Comparison of ENCODE assay signal across 24 cellular contexts in the genomic region with DNA sequence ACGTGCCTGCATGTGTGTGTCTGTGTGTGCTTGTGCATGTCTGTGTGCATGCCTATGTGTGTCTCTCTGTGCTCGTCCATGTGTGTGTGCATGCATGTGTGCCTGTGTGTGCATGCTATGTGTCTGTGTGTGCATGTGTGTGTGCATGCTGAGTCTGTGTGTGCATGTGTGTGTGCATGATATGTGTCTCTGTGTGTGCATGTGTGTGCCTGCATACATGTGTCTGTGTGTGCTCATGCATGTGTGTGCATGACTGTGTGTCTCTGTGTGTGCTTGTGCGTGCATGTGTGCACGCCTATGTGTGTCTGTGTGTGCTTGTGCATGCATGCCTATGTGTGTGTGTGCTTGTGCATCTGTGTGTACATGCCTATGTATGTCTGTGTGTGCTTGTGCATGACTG. TPM values are rescaled to one million over a fixed set of nuclear protein-coding genes. Genes with fewer than 3 reads are reported as not detected.
DNase-seq lines count a peak whose midpoint lies in the region; ATAC-seq, FAIRE-seq and TF ChIP-seq lines count a peak whose summit lies in the region.
"Had no signal": no experiment of that assay in that cellular context is flagged by ENCODE, and none has a peak within 500 bp of the region (broad histone marks: within the 10 kb centered on the region; RNA-seq: fewer than 3 reads in every experiment).

No MANE protein-coding gene starts in this region.

- no peak for TF ChIP-seq POLR2A in HepG2 (IDR thresholded peaks at IDR 0.05; ENCODE audit: insufficient read depth in 1 of 2, low read depth in 2 of 2, low read length in 2 of 2)
- no peak for TF ChIP-seq POLR2A in right lobe of liver (IDR thresholded peaks at IDR 0.05)
- no peak for TF ChIP-seq POLR2A in H1 (IDR thresholded peaks at IDR 0.05; ENCODE audit: control extremely low read depth in 1 of 2, low read depth in 2 of 2, low read length in 2 of 2)

- BruUV-seq in HepG2 (replicated peaks; lab: Mats Ljungman, UMichigan) = no TSS peak

- no peak for ATAC-seq in HepG2
- ATAC-seq in right lobe of liver = no peak
- ATAC-seq: A549 had no signal

- H4K91ac ChIP-seq in H1 (replicated peaks; ENCODE audit: insufficient read length, low read length) (peak overlapping the region; percentile 12), trophoblast cell (ENCODE audit: low read depth, low read length) (no peak overlapping the region)

- H3K9ac ChIP-seq in HepG2 (ENCODE audit: insufficient read depth, low read depth, low read length) (no peak overlapping the region), H1 (replicated peaks in 1 of 4; ENCODE audit: extremely low read depth in 1 of 4, low read depth in 3 of 4, low read length in 3 of 4) (no peak overlapping the region; a peak in 1 of 7 replicates), trophoblast cell (ENCODE audit: low read length) (no peak overlapping the region)
- H3K9ac ChIP-seq: BLaER1 treated with 17β-estradiol and CSF1 and Interleukin-3, amounts not matched to agents 10 nM and 100 nM had no signal

- CTCF ChIA-PET in HepG2 (lab: Yijun Ruan, JAX; ENCODE audit: low intra/inter-chr PET ratio, low total read pairs) (no interaction called here), H1 (lab: Charles Lee; ENCODE audit: partially characterized antibody) (no interaction called here)

- TF ChIP-seq RAD21 in HepG2 (CRISPR knock-in tag; IDR thresholded peaks at IDR 0.05) (no peak), H1 (IDR thresholded peaks at IDR 0.05 in 1 of 2, conservative IDR thresholded peaks at IDR 0.05 in 1 of 2; ENCODE audit: low read depth in 2 of 2, low read length in 2 of 2) (no peak)

- H3K4ac ChIP-seq in H1 (replicated peaks; ENCODE audit: insufficient read length, low read depth, low read length) = peak overlapping the region; percentile 76
- no peak overlapping the region for H3K4ac ChIP-seq in trophoblast cell (ENCODE audit: low read depth, low read length)

- H2BK12ac ChIP-seq in H1 (ENCODE audit: low read depth, low read length) (peak overlapping the region; percentile 89; the same call in 1 of the 2 replicates), trophoblast cell (ENCODE audit: low read length) (no peak overlapping the region)

- H4K20me1 ChIP-seq in HepG2 (ENCODE audit: insufficient read depth, low read length) = no peaks in the 10 kb centered on the region
- H4K20me1 ChIP-seq in H1 (replicated peaks in 1 of 2; ENCODE audit: control insufficient read depth in 1 of 2, insufficient read depth in 2 of 2, low read length in 2 of 2) = peaks cover 0 to 6% of the 10 kb centered on the region in 2 experiments
- H4K20me1 ChIP-seq: BLaER1 treated with 17β-estradiol and CSF1 and Interleukin-3, amounts not matched to agents 10 nM and 100 nM had no signal

- H3K79me2 ChIP-seq in HepG2 (ENCODE audit: insufficient read depth, low read length) (no peaks in the 10 kb centered on the region), H1 (ENCODE audit: control insufficient read depth in 1 of 2, insufficient read depth in 2 of 2, low read length in 2 of 2) (no peaks in the 10 kb centered on the region), trophoblast cell (ENCODE audit: control insufficient read depth, insufficient read depth, low read length, poor library complexity) (no peaks in the 10 kb centered on the region)

- H3K4me1 ChIP-seq in HepG2 (ENCODE audit: insufficient read depth, low read length) (peaks cover 42% of the 10 kb centered on the region), right lobe of liver (no peaks in the 10 kb centered on the region), H1 (replicated peaks in 1 of 4; ENCODE audit: control insufficient read depth in 3 of 4, insufficient read depth in 4 of 4, low read length in 3 of 4) (no peaks in the 10 kb centered on the region; a peak in 1 of 7 replicates), trophoblast cell (ENCODE audit: control insufficient read depth in 1 of 2, insufficient read depth in 2 of 2, low read length in 2 of 2) (no peaks in the 10 kb centered on the region), SJCRH30 (no peaks in the 10 kb centered on the region)
- H3K4me1 ChIP-seq: BE2C had no signal

- H3K23ac ChIP-seq in H1 (ENCODE audit: insufficient read length) = no peak overlapping the region
- H3K23ac ChIP-seq in trophoblast cell (ENCODE audit: low read length) = peak overlapping the region; percentile 1

- H3K79me1 ChIP-seq in H1 (ENCODE audit: low read depth, low read length) (peaks cover 4% of the 10 kb centered on the region; the same call in 1 of the 2 replicates), trophoblast cell (ENCODE audit: low read length) (no peaks in the 10 kb centered on the region)

- intact Hi-C loops in HepG2 (cut with micrococcal nuclease; ENCODE audit: unreplicated experiment) = no loop called here
- intact Hi-C loops in right lobe of liver (cut with DNase I) = no loop called here

- H3K56ac ChIP-seq in H1 (replicated peaks; ENCODE audit: insufficient read length, low read depth, low read length) = no peak overlapping the region

- H2BK120ac ChIP-seq in H1 (replicated peaks; ENCODE audit: low read depth, low read length) (no peak overlapping the region), trophoblast cell (ENCODE audit: insufficient read depth, low read length, poor library complexity) (no peak overlapping the region)

- H4K8ac ChIP-seq in H1 (ENCODE audit: extremely low read depth, insufficient read depth, low read length) = no peak overlapping the region
- no peak overlapping the region for H4K8ac ChIP-seq in trophoblast cell (ENCODE audit: low read depth, low read length)

- TF ChIP-seq CTCF in HepG2 (CRISPR knock-in tag; IDR thresholded peaks at IDR 0.05) (no peak), right lobe of liver (IDR thresholded peaks at IDR 0.05) (no peak), H1 (IDR thresholded peaks at IDR 0.05; ENCODE audit: control extremely low read depth in 1 of 3, insufficient read depth in 1 of 3, low read depth in 1 of 3, low read length in 3 of 3) (no peak)

- H3K4me2 ChIP-seq in HepG2 (ENCODE audit: low read depth, low read length) = no peak overlapping the region
- no peak overlapping the region for H3K4me2 ChIP-seq in H1 (ENCODE audit: insufficient read depth in 1 of 2, low read depth in 2 of 2, low read length in 2 of 2)
- H3K4me2 ChIP-seq in trophoblast cell (ENCODE audit: low read length) = no peak overlapping the region
- H3K4me2 ChIP-seq: A549; BLaER1 treated with 17β-estradiol and CSF1 and Interleukin-3, amounts not matched to agents 10 nM and 100 nM had no signal

- WGBS in HepG2 (ENCODE audit: low lambda C conversion rate) = 72% methylated on average over 4 of the region's 4 CpGs
- 50% methylated on average over 2 of the region's 4 CpGs for WGBS in right lobe of liver (ENCODE audit: insufficient coverage, low coverage, low lambda C conversion rate, missing lambda C conversion rate)
- WGBS in H1 (ENCODE audit: extremely low coverage in 1 of 2, insufficient coverage in 1 of 2, insufficient read length in 1 of 2, insufficient replicate concordance in 2 of 2, low coverage in 1 of 2, low lambda C conversion rate in 2 of 2, missing lambda C conversion rate in 1 of 2), 2 experiments = 97% methylated on average over 4 of the region's 4 CpGs; no CpG with 5 or more reads in 1 of the 2 experiments
- no CpG with 5 or more reads among the region's 4 CpGs for WGBS in trophoblast cell (ENCODE audit: extremely low coverage, insufficient coverage, insufficient read length)

- H4K12ac ChIP-seq in trophoblast cell (ENCODE audit: low read depth, low read length) = no peak overlapping the region

- FAIRE-seq in HepG2 (lab: Jason Lieb, UNC) (no peak), H1 (lab: Jason Lieb, UNC) (no peak)
- FAIRE-seq: A549, D721Med, GM12892 had no signal

- H2BK15ac ChIP-seq in H1 (ENCODE audit: low read length) = peak overlapping the region; percentile 98

- no peak overlapping the region for H4K5ac ChIP-seq in H1 (ENCODE audit: insufficient read length, low read depth, low read length)

- no peaks in the 10 kb centered on the region for H3K9me3 ChIP-seq in HepG2 (ENCODE audit: low read length)
- H3K9me3 ChIP-seq in right lobe of liver = no peaks in the 10 kb centered on the region
- H3K9me3 ChIP-seq in H1 (ENCODE audit: insufficient read depth in 2 of 2, low read depth in 1 of 2, low read length in 1 of 2) = peaks cover 9% of the 10 kb centered on the region in 2 experiments; a peak in 3 of 4 replicates
- H3K9me3 ChIP-seq in trophoblast cell (ENCODE audit: insufficient read depth, low read depth, low read length) = peaks cover 12% of the 10 kb centered on the region
- no peaks in the 10 kb centered on the region for H3K9me3 ChIP-seq in SJCRH30 (replicated peaks)
- H3K9me3 ChIP-seq: A549, BE2C had no signal

- H3K14ac ChIP-seq in H1 (ENCODE audit: insufficient read length) (no peak overlapping the region), trophoblast cell (ENCODE audit: low read length) (no peak overlapping the region)

- peak overlapping the region; percentile 98 for H2AK5ac ChIP-seq in H1 (ENCODE audit: low read depth, low read length)
- H2AK5ac ChIP-seq in trophoblast cell (ENCODE audit: low read length) = no peak overlapping the region

- peaks cover 4% of the 10 kb centered on the region; the same call in 1 of the 2 replicates for H3K23me2 ChIP-seq in H1 (ENCODE audit: low read depth, low read length)

- in situ Hi-C loops in HepG2 (cut with HindIII; ENCODE audit: extremely low pct_ligation_motif_present, low pct_unique_long_range_greater_than_20kb) = no loop called here

- POLR2A ChIA-PET in HepG2 (lab: Yijun Ruan, JAX) (no interaction called here), H1 (lab: Charles Lee; ENCODE audit: partially characterized antibody) (no interaction called here)

- DNase-seq in HepG2 (ENCODE audit: low spot score) = no peak
- no peak for DNase-seq in right lobe of liver
- DNase-seq in H1 (ENCODE audit: low read depth in 1 of 2, low spot score in 2 of 2) = no peak
- no peak for DNase-seq in trophoblast cell
- DNase-seq in SJCRH30 = no peak
- DNase-seq in NCI-H1694 treated with DMSO at 0.1 percent for 48 hours (lab: John Stamatoyannopoulos, UW) = no peak
- DNase-seq in EL = no peak
- DNase-seq: 8988T; ACHN; AML-193; BE2C; CD4-positive, alpha-beta T cell; CD8-positive, alpha-beta memory T cell; DMS 273 treated with DMSO at 0.1 percent for 48 hours; DMS79; GF-D8; GOT3; H7; HCEC 1CT had no signal

- no peaks in the 10 kb centered on the region for H3K27me3 ChIP-seq in HepG2 (ENCODE audit: control insufficient read depth in 1 of 2, insufficient read depth in 2 of 2, low read length in 2 of 2)
- no peaks in the 10 kb centered on the region for H3K27me3 ChIP-seq in right lobe of liver
- H3K27me3 ChIP-seq in H1 (replicated peaks in 1 of 4; ENCODE audit: control insufficient read depth in 3 of 4, extremely low read depth in 1 of 4, insufficient read depth in 3 of 4, low read length in 3 of 4) = no peaks in the 10 kb centered on the region
- H3K27me3 ChIP-seq in trophoblast cell (ENCODE audit: insufficient read depth, low read length) = no peaks in the 10 kb centered on the region
- no peaks in the 10 kb centered on the region; the same call in 1 of the 2 replicates for H3K27me3 ChIP-seq in SJCRH30
- H3K27me3 ChIP-seq: BE2C; BLaER1 treated with 17β-estradiol and CSF1 and Interleukin-3, amounts not matched to agents 10 nM and 100 nM had no signal

- TF ChIP-seq EP300 in HepG2 (IDR thresholded peaks at IDR 0.05; ENCODE audit: low read depth in 2 of 2, low read length in 2 of 2) (no peak), HepG2 (CRISPR knock-in tag; IDR thresholded peaks at IDR 0.05; ENCODE audit: borderline replicate concordance) (no peak), H1 (IDR thresholded peaks at IDR 0.05; ENCODE audit: borderline replicate concordance in 1 of 2, low read depth in 2 of 2, low read length in 2 of 2) (no peak)

- H3K4me3 ChIP-seq in HepG2 (replicated peaks in 1 of 3; ENCODE audit: insufficient read depth in 1 of 3, low read depth in 2 of 3, low read length in 3 of 3) = no peak overlapping the region
- H3K4me3 ChIP-seq in right lobe of liver = no peak overlapping the region
- H3K4me3 ChIP-seq in H1 (ENCODE audit: extremely low read depth in 1 of 4, insufficient read depth in 2 of 4, low read depth in 3 of 4, low read length in 4 of 4) = no peak overlapping the region
- H3K4me3 ChIP-seq in trophoblast cell (ENCODE audit: low read depth, low read length) = peak overlapping the region; percentile 59
- no peak overlapping the region for H3K4me3 ChIP-seq in SJCRH30
- H3K4me3 ChIP-seq: A549; BLaER1 treated with 17β-estradiol and CSF1 and Interleukin-3, amounts not matched to agents 10 nM and 100 nM had no signal

- no peak overlapping the region for H2BK20ac ChIP-seq in H1 (ENCODE audit: low read length)

- H3K36me3 ChIP-seq in HepG2 (replicated peaks in 1 of 2; ENCODE audit: control insufficient read depth in 1 of 2, insufficient read depth in 2 of 2, low read length in 2 of 2) (no peaks in the 10 kb centered on the region), right lobe of liver (no peaks in the 10 kb centered on the region), H1 (ENCODE audit: control insufficient read depth in 2 of 4, insufficient read depth in 4 of 4, low read length in 3 of 4) (peaks cover 0 to 3% (median 0%) of the 10 kb centered on the region in 4 experiments; a peak in 1 of 8 replicates), trophoblast cell (ENCODE audit: control insufficient read depth in 1 of 2, insufficient read depth in 2 of 2, low read length in 2 of 2) (no peaks in the 10 kb centered on the region), SJCRH30 (no peaks in the 10 kb centered on the region)
- H3K36me3 ChIP-seq: BE2C; BLaER1 treated with 17β-estradiol and CSF1 and Interleukin-3, amounts not matched to agents 10 nM and 100 nM had no signal

- no peak overlapping the region for H2AFZ ChIP-seq in HepG2 (ENCODE audit: low read length)
- no peak overlapping the region for H2AFZ ChIP-seq in H1 (ENCODE audit: low read length)
- no peak overlapping the region for H2AFZ ChIP-seq in trophoblast cell (ENCODE audit: insufficient read depth, low read length, poor library complexity)

- H3K27ac ChIP-seq in HepG2 (ENCODE audit: extremely low read length, insufficient read depth, low read length) (no peak overlapping the region), right lobe of liver (no peak overlapping the region), H1 (ENCODE audit: low read depth, low read length) (no peak overlapping the region), trophoblast cell (ENCODE audit: low read depth, low read length) (no peak overlapping the region), SJCRH30 (no peak overlapping the region)
- H3K27ac ChIP-seq: A549; BLaER1 treated with 17β-estradiol and CSF1 and Interleukin-3, amounts not matched to agents 10 nM and 100 nM had no signal

- H2BK5ac ChIP-seq in H1 (ENCODE audit: low read depth, low read length) (peak overlapping the region; percentile 90), trophoblast cell (ENCODE audit: low read depth, low read length, poor library complexity) (no peak overlapping the region)

- H3K18ac ChIP-seq in H1 (ENCODE audit: extremely low read depth, low read length) (no peak overlapping the region; the same call in 1 of the 2 replicates), trophoblast cell (ENCODE audit: low read length) (no peak overlapping the region)

RNA-seq across cellular contexts. Expression of a gene that starts 52.3 kb away (rescaled TPM):
- 2.4 and 2.8 TPM in 2 replicates for total RNA-seq in HepG2 (2016; rRNA removed; fragmentation: Illumina TruSeq; extraction: Trizol)
- total RNA-seq in HepG2 (2016; cell fraction: cytosol; rRNA removed; fragmentation: Illumina TruSeq; extraction: Trizol; ENCODE audit: low read depth) = 3.3 and 3.5 TPM in 2 replicates
- 2.7 and 2.9 TPM in 2 replicates for total RNA-seq in HepG2 (2016; cell fraction: insoluble cytoplasmic fraction; rRNA removed; fragmentation: Illumina TruSeq; extraction: Trizol)
- total RNA-seq in HepG2 (2016; cell fraction: membrane; rRNA removed; fragmentation: Illumina TruSeq; extraction: Trizol) = 4.2 and 4.4 TPM in 2 replicates
- total RNA-seq in HepG2 (2016; cell fraction: nucleus; rRNA removed; fragmentation: Illumina TruSeq; extraction: Trizol) = 1.8 and 1.9 TPM in 2 replicates
- polyA plus RNA-seq in HepG2 (2011; rRNA removed) = 0.90 and 1.0 TPM in 2 replicates
- polyA plus RNA-seq in HepG2 (2011; cell fraction: cytosol; rRNA removed) = 0.62 and 0.91 TPM in 2 replicates
- polyA plus RNA-seq in HepG2 (2011; cell fraction: nucleus; rRNA removed) = 0.42 and 0.76 TPM in 2 replicates
- polyA plus RNA-seq in HepG2 (2012) = 0.75 and 2.0 TPM in 2 replicates
- polyA plus RNA-seq in HepG2 (2016; cell fraction: cytosol; fragmentation: Illumina TruSeq; extraction: Trizol; ENCODE audit: low read depth) = 4.4 and 6.0 TPM in 2 replicates
- 2.8 and 3.2 TPM in 2 replicates for polyA plus RNA-seq in HepG2 (2016; cell fraction: insoluble cytoplasmic fraction; fragmentation: Illumina TruSeq; extraction: Trizol; ENCODE audit: low read depth)
- 3.1 and 4.8 TPM in 2 replicates for polyA plus RNA-seq in HepG2 (2016; cell fraction: membrane; fragmentation: Illumina TruSeq; extraction: Trizol; ENCODE audit: low read depth)
- polyA plus RNA-seq in HepG2 (2016; cell fraction: nucleus; fragmentation: Illumina TruSeq; extraction: Trizol; ENCODE audit: insufficient read depth, low read depth) = 1.5 and 2.0 TPM in 2 replicates
- polyA minus RNA-seq in HepG2 (2011; rRNA and poly(A)+ RNA removed; ENCODE audit: low replicate concordance) = 0.49 TPM in 1 of 2 replicates, not detected in the other
- not detected in 2 replicates for polyA minus RNA-seq in HepG2 (2011; cell fraction: cytosol; rRNA and poly(A)+ RNA removed)
- 0.13 TPM in 1 of 2 replicates, not detected in the other for polyA minus RNA-seq in HepG2 (2011; cell fraction: nucleus; rRNA and poly(A)+ RNA removed)
- total RNA-seq in right lobe of liver = 1 to 10 TPM; 1.5 to 7.1 (median 3.8) TPM
- total RNA-seq in H1 (2021; fragmentation: NEBNext Ultra II Directional; extraction: Animal tissue kit (Norgen Biotek cat#: 25700)) = 0.71 and 0.99 TPM in 2 replicates
- polyA plus RNA-seq in H1 (2011; rRNA removed) = 0.45 and 0.74 TPM in 2 replicates
- polyA plus RNA-seq in H1 (2011; cell fraction: cytosol; rRNA removed) = 0.43 TPM
- polyA plus RNA-seq in H1 (2011; cell fraction: nucleus; rRNA removed) = 0.76 TPM
- 0.30 to 0.83 TPM (median 0.53 TPM) in 4 replicates for polyA plus RNA-seq in H1 (2012, experiment 1 of 2)
- 0.34 TPM for polyA plus RNA-seq in H1 (2012, experiment 2 of 2)
- polyA plus RNA-seq in H1 (2013, experiment 1 of 2) = 0.22 TPM
- 0.44 TPM for polyA plus RNA-seq in H1 (2013, experiment 2 of 2)
- polyA minus RNA-seq in H1 (2011; rRNA and poly(A)+ RNA removed) = 0.61 and 0.69 TPM in 2 replicates
- not detected for polyA minus RNA-seq in H1 (2011; cell fraction: cytosol; rRNA and poly(A)+ RNA removed)
- 0.50 TPM for polyA minus RNA-seq in H1 (2011; cell fraction: nucleus; rRNA and poly(A)+ RNA removed)
- 1.0 and 1.3 TPM in 2 replicates for polyA plus RNA-seq in trophoblast cell (2013)
- not detected in 2 replicates for total RNA-seq in SJCRH30 (2014; rRNA removed; shearing (Covaris generic))
- total RNA-seq: CD8-positive, alpha-beta memory T cell; G401; H7 had no signal
